In genomic region chr20:17940447-17940971, GRCh38 we compare ENCODE assay signal across 11 cellular contexts. TPM values are rescaled to one million over a fixed set of nuclear protein-coding genes. Genes with fewer than 3 reads are reported as not detected.
A peak's percentile ranks its signal among the peaks of the same experiment; 100 is the strongest.
DNase-seq lines count a peak whose midpoint lies in the region; ATAC-seq, FAIRE-seq and TF ChIP-seq lines count a peak whose summit lies in the region.
"Had no signal": no experiment of that assay in that cellular context is flagged by ENCODE, and none has a peak within 500 bp of the region (broad histone marks: within the 10 kb centered on the region; RNA-seq: fewer than 3 reads in every experiment).

No MANE protein-coding gene starts in this region.

- TF ChIP-seq CTCF in astrocyte (IDR thresholded peaks at IDR 0.05; ENCODE audit: insufficient read depth, low read depth, low read length) (no peak), nephron progenitor cell (IDR thresholded peaks at IDR 0.05) (no peak), hepatocyte (IDR thresholded peaks at IDR 0.05; ENCODE audit: poor library complexity) (no peak), MM.1S (IDR thresholded peaks at IDR 0.05; ENCODE audit: low read length) (no peak)

- H3K79me2 ChIP-seq in astrocyte (ENCODE audit: insufficient read depth, low read length) (peaks cover 8% of the 10 kb centered on the region), hepatocyte (peaks cover 5% of the 10 kb centered on the region), MM.1S (ENCODE audit: low read length) (peaks cover 6% of the 10 kb centered on the region)

- DNase-seq in ELF-1 (ENCODE audit: low read depth, low spot score) (peak; percentile 74), NCI-H82 (lab: John Stamatoyannopoulos, UW) (peak; percentile 71), astrocyte (ENCODE audit: low read depth) (no peak), nephron progenitor cell (no peak), hepatocyte (ENCODE audit: low spot score) (no peak), MM.1S (no peak)
- DNase-seq: glutamatergic neuron, left ventricle myocardium inferior had no signal

- H3K4me1 ChIP-seq in astrocyte (ENCODE audit: insufficient read depth, low read length) (peaks cover 27% of the 10 kb centered on the region), hepatocyte (ENCODE audit: insufficient read depth) (peaks cover 31% of the 10 kb centered on the region), MM.1S (ENCODE audit: low read length) (peaks cover 25% of the 10 kb centered on the region)

- H3K27me3 ChIP-seq in astrocyte (ENCODE audit: insufficient read depth, low read length), result no peaks in the 10 kb centered on the region
- no peaks in the 10 kb centered on the region for H3K27me3 ChIP-seq in hepatocyte
- H3K27me3 ChIP-seq in MM.1S (replicated peaks; ENCODE audit: insufficient read depth, low read length), result no peaks in the 10 kb centered on the region

- H3K4me3 ChIP-seq in astrocyte (ENCODE audit: insufficient read depth, low read depth, low read length) (no peak overlapping the region), hepatocyte (no peak overlapping the region), MM.1S (ENCODE audit: low read length) (no peak overlapping the region)
- H3K4me3 ChIP-seq: left ventricle myocardium inferior had no signal

- H3K36me3 ChIP-seq in astrocyte (ENCODE audit: insufficient read depth, low read length) (peaks cover 44% of the 10 kb centered on the region), hepatocyte (replicated peaks; ENCODE audit: insufficient read depth, low read depth) (no peaks in the 10 kb centered on the region), MM.1S (replicated peaks; ENCODE audit: insufficient read depth, low read length) (peaks cover 6% of the 10 kb centered on the region; the same call in 1 of the 2 replicates)

- no peak for ATAC-seq in GM21526 (IDR thresholded peaks at IDR 0.05; ENCODE audit: low FRiP score, unreplicated experiment)

- H3K9ac ChIP-seq in astrocyte (ENCODE audit: low read length), result no peak overlapping the region
- H3K9ac ChIP-seq in MM.1S (ENCODE audit: low read length), result no peak overlapping the region

- H3K27me3 Mint-ChIP-seq in astrocyte (ENCODE audit: low read depth, unreplicated experiment), result no peaks in the 10 kb centered on the region
- no peaks in the 10 kb centered on the region for H3K27me3 Mint-ChIP-seq in nephron progenitor cell (ENCODE audit: low read depth, poor library complexity)

- 66% methylated on average over 6 of the region's 6 CpGs for WGBS in hepatocyte (ENCODE audit: low lambda C conversion rate, missing lambda C conversion rate)

- H3K4me1 Mint-ChIP-seq in astrocyte (ENCODE audit: low read depth, unreplicated experiment) (peaks cover 11% of the 10 kb centered on the region), nephron progenitor cell (peaks cover 51% of the 10 kb centered on the region)

- H3K27ac Mint-ChIP-seq in astrocyte (ENCODE audit: unreplicated experiment), result no peak overlapping the region
- H3K27ac Mint-ChIP-seq in nephron progenitor cell, result peak overlapping the region; percentile 92

- H3K4me2 ChIP-seq in astrocyte (ENCODE audit: low read length), result no peak overlapping the region
- no peak overlapping the region for H3K4me2 ChIP-seq in hepatocyte
- no peak overlapping the region for H3K4me2 ChIP-seq in MM.1S (ENCODE audit: low read depth, low read length)

- FAIRE-seq in astrocyte (lab: Jason Lieb, UNC), result no peak
- FAIRE-seq: D721Med had no signal

- H3K4me3 Mint-ChIP-seq in astrocyte (ENCODE audit: unreplicated experiment) (peak overlapping the region; percentile 17), nephron progenitor cell (no peak overlapping the region)
- H3K4me3 Mint-ChIP-seq: neural crest cell had no signal

- peaks cover 58% of the 10 kb centered on the region for H4K20me1 ChIP-seq in astrocyte (ENCODE audit: insufficient read depth, low read length)
- H4K20me1 ChIP-seq in hepatocyte (ENCODE audit: insufficient read depth, poor library complexity, severe bottlenecking), result no peaks in the 10 kb centered on the region
- H4K20me1 ChIP-seq in MM.1S (ENCODE audit: insufficient read depth, low read length), result 0 out of 2 replicates have a peak, but pooled peaks cover 7% of the 10 kb centered on the region

- H2AFZ ChIP-seq in astrocyte (ENCODE audit: low read depth, low read length) (no peak overlapping the region), hepatocyte (no peak overlapping the region), MM.1S (ENCODE audit: low read length) (no peak overlapping the region)

- H3K9me3 Mint-ChIP-seq in astrocyte (ENCODE audit: unreplicated experiment) (no peaks in the 10 kb centered on the region), nephron progenitor cell (no peaks in the 10 kb centered on the region)
- H3K9me3 Mint-ChIP-seq: neural crest cell had no signal

- peaks cover 13% of the 10 kb centered on the region for H3K36me3 Mint-ChIP-seq in astrocyte (ENCODE audit: low read depth, unreplicated experiment)
- peaks cover 40% of the 10 kb centered on the region for H3K36me3 Mint-ChIP-seq in nephron progenitor cell (ENCODE audit: low read depth)

- H3K9me3 ChIP-seq in astrocyte (ENCODE audit: insufficient read depth, low read depth, low read length) (no peaks in the 10 kb centered on the region), hepatocyte (ENCODE audit: low read depth) (no peaks in the 10 kb centered on the region), MM.1S (replicated peaks; ENCODE audit: insufficient read depth, low read length) (no peaks in the 10 kb centered on the region)
- H3K9me3 ChIP-seq: left ventricle myocardium inferior had no signal

- H3K27ac ChIP-seq in astrocyte (ENCODE audit: low read depth, low read length), result no peak overlapping the region
- H3K27ac ChIP-seq in hepatocyte, result no peak overlapping the region
- no peak overlapping the region for H3K27ac ChIP-seq in MM.1S (ENCODE audit: low read length)
- H3K27ac ChIP-seq: left ventricle myocardium inferior had no signal

- H3K9me2 ChIP-seq in hepatocyte (replicated peaks; ENCODE audit: insufficient read depth) (no peaks in the 10 kb centered on the region), MM.1S (replicated peaks; ENCODE audit: insufficient read depth, low read length) (no peaks in the 10 kb centered on the region)

- H3F3A ChIP-seq in MM.1S (ENCODE audit: insufficient read depth, low read length), result peaks cover 56% of the 10 kb centered on the region

RNA-seq across cellular contexts. Expression of gene SNX5, which starts 28.1 kb away (rescaled TPM):
- total RNA-seq in astrocyte (78.0 and 95.1 TPM in 2 replicates), hepatocyte (154 and 190 TPM in 2 replicates)
- 74.9 and 76.0 TPM in 2 replicates for polyA plus RNA-seq in hepatocyte

RNA-seq across cellular contexts. Expression of gene MGME1, which starts 28.3 kb away (rescaled TPM):
- total RNA-seq in astrocyte (14.1 and 14.2 TPM in 2 replicates), hepatocyte (12.7 and 15.7 TPM in 2 replicates)
- 17.9 and 18.3 TPM in 2 replicates for polyA plus RNA-seq in hepatocyte

Comparison
In these comparisons a context has a peak if more than half of its experiments do, and no peak if none do; other contexts are left out.
1. DNase-seq: peak in ELF-1 (single experiment) and NCI-H82 (single experiment); none in astrocyte (single experiment), nephron progenitor cell (single experiment), hepatocyte (single experiment) and MM.1S (single experiment).